In genomic region chr17:82863941-82864720, GRCh38 we compare ENCODE assay signal across 1 cellular context.
TF ChIP-seq lines count a peak whose summit lies in the region.

No MANE protein-coding gene starts in this region.

TF ChIP-seq in K562, 482 proteins besides CTCF, POLR2A, EP300 and RAD21 (continued from another document and continues in another):
- TF ChIP-seq CEBPZ (IDR thresholded peaks at IDR 0.05; ENCODE audit: borderline replicate concordance, low read depth, low read length) (no peak), GATAD2A (IDR thresholded peaks at IDR 0.05) (no peak), ZBTB33 (CRISPR knock-in tag; IDR thresholded peaks at IDR 0.05) (no peak), ZFP91 (CRISPR knock-in tag; IDR thresholded peaks at IDR 0.05) (no peak), PTRF (tag; IDR thresholded peaks at IDR 0.05) (no peak), KDM5B (IDR thresholded peaks at IDR 0.05; ENCODE audit: insufficient replicate concordance, low read depth, low read length) (no peak), ZBTB9 (CRISPR knock-in tag; IDR thresholded peaks at IDR 0.05) (no peak), NONO (IDR thresholded peaks at IDR 0.05; ENCODE audit: low read depth in 2 of 2, low read length in 1 of 2) (no peak), ZNF644 (tag; IDR thresholded peaks at IDR 0.05; ENCODE audit: low read depth) (no peak), E2F3 (CRISPR knock-in tag; IDR thresholded peaks at IDR 0.05) (no peak), ZNF699 (CRISPR knock-in tag; IDR thresholded peaks at IDR 0.05; ENCODE audit: insufficient replicate concordance) (no peak), EGR1 (conservative IDR thresholded peaks at IDR 0.05) (no peak), CHD2 (IDR thresholded peaks at IDR 0.05; ENCODE audit: low read depth, low read length) (no peak), ZNF511 (CRISPR knock-in tag; IDR thresholded peaks at IDR 0.05) (no peak), ETV5 (CRISPR knock-in tag; IDR thresholded peaks at IDR 0.05; ENCODE audit: low read depth) (0 out of 2 replicates have a peak, but pooled peaks have one; percentile 35), CHD1 (IDR thresholded peaks at IDR 0.05; ENCODE audit: low read length) (no peak), KHSRP (IDR thresholded peaks at IDR 0.05) (no peak), BRD4 (IDR thresholded peaks at IDR 0.05) (no peak), ZBED1 (IDR thresholded peaks at IDR 0.05) (no peak), PATZ1 (CRISPR knock-in tag; IDR thresholded peaks at IDR 0.05; ENCODE audit: borderline replicate concordance) (no peak), ZFP36 (IDR thresholded peaks at IDR 0.05; ENCODE audit: low read depth, low read length, partially characterized antibody) (no peak), MTA3 (IDR thresholded peaks at IDR 0.05; ENCODE audit: borderline replicate concordance) (peak; percentile 32; the same call in 1 of the 2 replicates), MGA (IDR thresholded peaks at IDR 0.05) (no peak; the same call in 1 of the 2 replicates), XRCC3 (IDR thresholded peaks at IDR 0.05) (no peak), SIX5 (IDR thresholded peaks at IDR 0.05; ENCODE audit: borderline replicate concordance in 1 of 2, insufficient read depth in 1 of 2, low read depth in 1 of 2, low read length in 2 of 2) (no peak)
